ENCODE assay signal across 23 cellular contexts in genomic region chr19:6713773-6714692, GRCh38. TPM values are rescaled to one million over a fixed set of nuclear protein-coding genes. Genes with fewer than 3 reads are reported as not detected.
DNase-seq lines count a peak whose midpoint lies in the region; ATAC-seq, FAIRE-seq and TF ChIP-seq lines count a peak whose summit lies in the region.
"Had no signal": no experiment of that assay in that cellular context is flagged by ENCODE, and none has a peak within 500 bp of the region (broad histone marks: within the 10 kb centered on the region; RNA-seq: fewer than 3 reads in every experiment).

No MANE protein-coding gene starts in this region.

- no peak overlapping the region for H4K8ac ChIP-seq in IMR-90 (ENCODE audit: low read depth in 2 of 2, low read length in 2 of 2)

- no peak overlapping the region for H2BK15ac ChIP-seq in IMR-90 (ENCODE audit: low read depth, low read length)

- H3K9ac ChIP-seq in IMR-90 (ENCODE audit: low read depth, low read length) (no peak overlapping the region), kidney (ENCODE audit: low read length in 2 of 2) (no peak overlapping the region)
- H3K9ac ChIP-seq: GM23248, KMS-11 had no signal

- H3K9me3 ChIP-seq in left ventricle myocardium inferior (replicated peaks) (no peaks in the 10 kb centered on the region), IMR-90 (ENCODE audit: control insufficient read depth, insufficient read depth, low read length) (no peaks in the 10 kb centered on the region; the same call in 1 of the 2 replicates), kidney (ENCODE audit: control insufficient read depth in 1 of 2, low read length in 2 of 2) (no peaks in the 10 kb centered on the region)

- no peak overlapping the region for H3K4me2 ChIP-seq in IMR-90 (ENCODE audit: low read depth, low read length)
- H3K4me2 ChIP-seq: KMS-11 had no signal

- POLR2A ChIA-PET in IMR-90 (lab: Charles Lee; ENCODE audit: unreplicated experiment): no interaction called here

- H3K56ac ChIP-seq in IMR-90 (ENCODE audit: extremely low read depth, insufficient read depth, low read length): no peak overlapping the region

- no peak overlapping the region for H3K4ac ChIP-seq in IMR-90 (ENCODE audit: low read depth, low read length)

- H2AK5ac ChIP-seq in IMR-90 (ENCODE audit: low read depth, low read length): no peak overlapping the region

- 73% methylated on average over 3 of the region's 24 CpGs; no CpG with 5 or more reads in 1 of the 2 experiments for WGBS in IMR-90 (ENCODE audit: extremely low coverage in 2 of 2, insufficient read length in 1 of 2), 2 experiments

- TF ChIP-seq CTCF in left ventricle myocardium inferior (IDR thresholded peaks at IDR 0.05; ENCODE audit: borderline replicate concordance) (no peak), IMR-90 (conservative IDR thresholded peaks at IDR 0.05; ENCODE audit: low read depth, low read length) (no peak), kidney (IDR thresholded peaks at IDR 0.05; ENCODE audit: borderline replicate concordance, extremely low read depth, insufficient read depth) (no peak)

- no peaks in the 10 kb centered on the region for H4K20me1 ChIP-seq in IMR-90 (ENCODE audit: insufficient read depth, low read length)

- no peak overlapping the region for H4K91ac ChIP-seq in IMR-90 (ENCODE audit: insufficient read depth, low read depth, low read length)

- H3K79me1 ChIP-seq in IMR-90 (ENCODE audit: low read depth in 1 of 2, low read length in 2 of 2): no peaks in the 10 kb centered on the region

- intact Hi-C loops in Right ventricle myocardium superior (cut with DNase I) (no loop called here), left ventricle myocardium inferior (cut with micrococcal nuclease) (no loop called here), IMR-90 (cut with micrococcal nuclease) (no loop called here), kidney (cut with DNase I) (no loop called here), posterior vena cava (cut with DNase I) (no loop called here)

- H3K4me3 ChIP-seq in left ventricle myocardium inferior: no peak overlapping the region
- no peak overlapping the region for H3K4me3 ChIP-seq in IMR-90 (ENCODE audit: insufficient read depth, low read depth, low read length)
- H3K4me3 ChIP-seq in kidney (ENCODE audit: low read length in 2 of 2): no peak overlapping the region
- H3K4me3 ChIP-seq: GM23248, SK-N-MC had no signal

- TF ChIP-seq POLR2A in IMR-90 (IDR thresholded peaks at IDR 0.05; ENCODE audit: low read depth, low read length): no peak

- peak; percentile 4 for DNase-seq in Right ventricle myocardium superior
- DNase-seq in left ventricle myocardium inferior: no peak
- no peak for DNase-seq in IMR-90
- DNase-seq in kidney: peak; percentile 44
- peak; percentile 51 for DNase-seq in posterior vena cava (ENCODE audit: low spot score)
- no peak for DNase-seq in NCI-H524 (lab: John Stamatoyannopoulos, UW)
- no peak for DNase-seq in NCI-H2107 treated with DMSO at 0.1 percent for 48 hours (lab: John Stamatoyannopoulos, UW; ENCODE audit: unreplicated experiment)
- DNase-seq: DMS79 treated with DMSO at 0.1 percent for 48 hours, GM23248, HCEC 1CT, NCI-H1105, NCI-H1694, NCI-H2081, NCI-H2171 treated with DMSO at 0.1 percent for 48 hours, NCI-H526, SHP77 treated with DMSO at 0.1 percent for 48 hours had no signal

- CTCF ChIA-PET in IMR-90 (lab: Yijun Ruan, JAX): no interaction called here

- H3K27ac ChIP-seq in left ventricle myocardium inferior (replicated peaks) (no peak overlapping the region), IMR-90 (ENCODE audit: insufficient read depth, low read length) (no peak overlapping the region), kidney (ENCODE audit: low read depth in 2 of 2, low read length in 2 of 2) (no peak overlapping the region)
- H3K27ac ChIP-seq: GM23248, HL-60, KMS-11, SK-N-MC had no signal

- H3K23ac ChIP-seq in IMR-90 (ENCODE audit: low read depth, low read length): no peak overlapping the region

- in situ Hi-C loops in IMR-90 (cut with MboI; ENCODE audit: low sequenced_read_pairs): no loop called here

- H2BK120ac ChIP-seq in IMR-90 (ENCODE audit: low read depth, low read length): no peak overlapping the region

- FAIRE-seq in kidney (lab: Jason Lieb, UNC): no peak
- FAIRE-seq: A204.1 had no signal

- no peak for ATAC-seq in Right ventricle myocardium superior (ENCODE audit: poor library complexity)
- no peak for ATAC-seq in IMR-90 (ENCODE audit: low read depth)
- ATAC-seq in GM18498 (IDR thresholded peaks at IDR 0.05; ENCODE audit: unreplicated experiment): no peak

- no peak overlapping the region for H3K14ac ChIP-seq in IMR-90 (replicated peaks; ENCODE audit: low read depth, low read length)

- dilution Hi-C loops in IMR-90 (cut with HindIII; ENCODE audit: low sequenced_read_pairs, unreplicated experiment): no loop called here

- H2BK20ac ChIP-seq in IMR-90 (ENCODE audit: low read depth, low read length): no peak overlapping the region

- no peak overlapping the region for H3K18ac ChIP-seq in IMR-90 (ENCODE audit: low read depth, low read length)

- H2BK5ac ChIP-seq in IMR-90 (ENCODE audit: low read depth, low read length, poor library complexity, severe bottlenecking): no peak overlapping the region

- no peak overlapping the region for H2AK9ac ChIP-seq in IMR-90 (replicated peaks; ENCODE audit: low read depth, low read length, poor library complexity)

- H3K4me1 ChIP-seq in left ventricle myocardium inferior (no peaks in the 10 kb centered on the region), IMR-90 (ENCODE audit: control insufficient read depth, insufficient read depth, low read length) (no peaks in the 10 kb centered on the region), kidney (ENCODE audit: control insufficient read depth in 1 of 2, insufficient read depth in 1 of 2, low read depth in 1 of 2, low read length in 2 of 2) (no peaks in the 10 kb centered on the region)

- TF ChIP-seq RAD21 in IMR-90 (IDR thresholded peaks at IDR 0.05; ENCODE audit: low read length): no peak

- H3K27me3 ChIP-seq in left ventricle myocardium inferior (ENCODE audit: low read depth): peaks cover 84% of the 10 kb centered on the region
- H3K27me3 ChIP-seq in IMR-90 (ENCODE audit: control insufficient read depth, insufficient read depth, low read length): peaks cover 2% of the 10 kb centered on the region; the same call in 1 of the 2 replicates

- no peak overlapping the region for H4K5ac ChIP-seq in IMR-90 (ENCODE audit: low read depth, low read length)

- no peaks in the 10 kb centered on the region for H3K9me1 ChIP-seq in IMR-90 (ENCODE audit: insufficient read depth, low read length)

- H3K36me3 ChIP-seq in left ventricle myocardium inferior: no peaks in the 10 kb centered on the region
- H3K36me3 ChIP-seq in IMR-90 (ENCODE audit: control insufficient read depth, insufficient read depth, low read length): peaks cover 4% of the 10 kb centered on the region; the same call in 1 of the 2 replicates
- no peaks in the 10 kb centered on the region for H3K36me3 ChIP-seq in kidney (ENCODE audit: control insufficient read depth in 1 of 2, insufficient read depth in 2 of 2, low read length in 2 of 2)

- peak overlapping the region; percentile 6 for H2AFZ ChIP-seq in IMR-90 (replicated peaks; ENCODE audit: low read length, poor library complexity)
- H2AFZ ChIP-seq: GM23248 had no signal

- BruUV-seq in IMR-90 (replicated peaks; lab: Mats Ljungman, UMichigan): no TSS peak

TF ChIP-seq in IMR-90, 13 proteins besides CTCF, POLR2A, EP300 and RAD21 (continues in another document):
- no peak for TF ChIP-seq SMC3 (IDR thresholded peaks at IDR 0.05; ENCODE audit: low read depth, low read length)

RNA-seq across cellular contexts. Expression of gene C3, which starts 6.4 kb away (rescaled TPM):
- total RNA-seq in Right ventricle myocardium superior (308 TPM), left ventricle myocardium inferior (133 TPM), IMR-90 (2012; rRNA removed) (0.28 TPM in 1 of 2 replicates, not detected in the other), kidney (3,831 TPM), posterior vena cava (1,000 to 10,000 TPM in 1 of 2 donors, 100 to 1,000 TPM in 1; 929 to 2,763 TPM)
- polyA plus RNA-seq in IMR-90 (2012; rRNA removed) (0.36 and 0.53 TPM in 2 replicates), kidney (ENCODE audit: insufficient read depth, low read depth, low replicate concordance) (452 TPM)
- polyA plus RNA-seq in IMR-90 (2012; cell fraction: cytosol; rRNA removed): 0.08 and 0.47 TPM in 2 replicates
- polyA plus RNA-seq in IMR-90 (2012; cell fraction: nucleus; rRNA removed; ENCODE audit: low replicate concordance): 0.40 and 0.99 TPM in 2 replicates

RNA-seq across cellular contexts. Expression of gene GPR108, which starts 23.3 kb away (rescaled TPM):
- total RNA-seq in Right ventricle myocardium superior (22.2 TPM), left ventricle myocardium inferior (22.4 TPM), IMR-90 (2012; rRNA removed) (17.5 and 28.0 TPM in 2 replicates), kidney (113 TPM), posterior vena cava (10 to 100 TPM; 39.3 to 43.4 TPM)
- polyA plus RNA-seq in IMR-90 (2012; rRNA removed) (38.9 and 44.2 TPM in 2 replicates), kidney (ENCODE audit: insufficient read depth, low read depth, low replicate concordance) (144 TPM)
- 31.9 and 52.0 TPM in 2 replicates for polyA plus RNA-seq in IMR-90 (2012; cell fraction: cytosol; rRNA removed)
- polyA plus RNA-seq in IMR-90 (2012; cell fraction: nucleus; rRNA removed; ENCODE audit: low replicate concordance): 107 and 192 TPM in 2 replicates

RNA-seq across cellular contexts. Expression of gene TRIP10, which starts 25.4 kb away (rescaled TPM):
- total RNA-seq in Right ventricle myocardium superior: 133 TPM
- 133 TPM for total RNA-seq in left ventricle myocardium inferior
- total RNA-seq in IMR-90 (2012; rRNA removed): 32.8 and 39.1 TPM in 2 replicates
- polyA plus RNA-seq in IMR-90 (2012; rRNA removed): 47.0 and 50.7 TPM in 2 replicates
- polyA plus RNA-seq in IMR-90 (2012; cell fraction: cytosol; rRNA removed): 36.1 and 37.6 TPM in 2 replicates
- 167 and 251 TPM in 2 replicates for polyA plus RNA-seq in IMR-90 (2012; cell fraction: nucleus; rRNA removed; ENCODE audit: low replicate concordance)
- total RNA-seq in kidney: 92.9 TPM
- polyA plus RNA-seq in kidney (ENCODE audit: insufficient read depth, low read depth, low replicate concordance): 57.5 TPM
- 10 to 100 TPM; 83.2 to 92.6 TPM for total RNA-seq in posterior vena cava

RNA-seq across cellular contexts. Expression of gene TNFSF14, which starts 44.1 kb away (rescaled TPM):
- total RNA-seq in Right ventricle myocardium superior: 0.40 TPM
- total RNA-seq in left ventricle myocardium inferior: 0.30 TPM
- total RNA-seq in IMR-90 (2012; rRNA removed): not detected in 2 replicates
- polyA plus RNA-seq in IMR-90 (2012; rRNA removed): not detected in 2 replicates
- polyA plus RNA-seq in IMR-90 (2012; cell fraction: cytosol; rRNA removed): not detected in 2 replicates
- not detected in 2 replicates for polyA plus RNA-seq in IMR-90 (2012; cell fraction: nucleus; rRNA removed; ENCODE audit: low replicate concordance)
- total RNA-seq in kidney: 2.5 TPM
- not detected for polyA plus RNA-seq in kidney (ENCODE audit: insufficient read depth, low read depth, low replicate concordance)
- total RNA-seq in posterior vena cava: 1 to 10 TPM; 1.4 to 1.6 TPM
- total RNA-seq: GM23248, HT-29, RPMI7951 had no signal
- polyA plus RNA-seq: GM23248 had no signal

RNA-seq across cellular contexts. Expression of gene SH2D3A, which starts 53.2 kb away (rescaled TPM):
- total RNA-seq in Right ventricle myocardium superior (not detected), left ventricle myocardium inferior (0.14 TPM), IMR-90 (2012; rRNA removed) (under 0.01 TPM in 1 of 2 replicates, not detected in the other), kidney (35.4 TPM), posterior vena cava (under 1 TPM; 0.37 to 0.52 TPM)
- polyA plus RNA-seq in IMR-90 (2012; rRNA removed) (0.09 TPM in 2 replicates), kidney (ENCODE audit: insufficient read depth, low read depth, low replicate concordance) (12.5 TPM)
- polyA plus RNA-seq in IMR-90 (2012; cell fraction: cytosol; rRNA removed): 0.03 TPM in 1 of 2 replicates, not detected in the other
- polyA plus RNA-seq in IMR-90 (2012; cell fraction: nucleus; rRNA removed; ENCODE audit: low replicate concordance): 0.15 and 0.17 TPM in 2 replicates
- total RNA-seq: GM23248, RPMI7951 had no signal
- polyA plus RNA-seq: GM23248 had no signal

Comparison
In these comparisons a context has a peak if more than half of its experiments do, and no peak if none do; other contexts are left out.
1. DNase-seq: peak in Right ventricle myocardium superior (single experiment), kidney (single experiment) and posterior vena cava (single experiment); none in left ventricle myocardium inferior (single experiment), IMR-90 (single experiment), NCI-H524 (0 of 2) and NCI-H2107 treated with DMSO at 0.1 percent for 48 hours (single experiment).
2. RNA of gene C3, which starts 6.4 kb away (total RNA-seq): 3,831 TPM in kidney (single experiment), 929 to 2,763 TPM in posterior vena cava, 308 TPM in Right ventricle myocardium superior (single experiment) and 133 TPM in left ventricle myocardium inferior (single experiment); 0.28 TPM in IMR-90; every median in the first group is over 100 times any median in the second.